In genomic region chr11:134632347-134633119, GRCh38 we compare ENCODE assay signal across 24 cellular contexts.
DNase-seq lines count a peak whose midpoint lies in the region; ATAC-seq, FAIRE-seq and TF ChIP-seq lines count a peak whose summit lies in the region.
"Had no signal": no experiment of that assay in that cellular context is flagged by ENCODE, and none has a peak within 500 bp of the region (broad histone marks: within the 10 kb centered on the region; RNA-seq: fewer than 3 reads in every experiment).

No MANE protein-coding gene starts in this region.

- H3K4me3 ChIP-seq in endodermal cell (ENCODE audit: low read length) (no peak overlapping the region), neuronal stem cell (ENCODE audit: low read length in 2 of 2) (no peak overlapping the region)
- H3K4me3 ChIP-seq: BLaER1 had no signal

- H2AK5ac ChIP-seq in neuronal stem cell (ENCODE audit: low read depth, low read length) = peak overlapping the region; percentile 38

- no peaks in the 10 kb centered on the region for H3K79me1 ChIP-seq in neuronal stem cell (ENCODE audit: low read depth, low read length)

- no peaks in the 10 kb centered on the region for H3K27me3 ChIP-seq in endodermal cell (ENCODE audit: control insufficient read depth, insufficient read depth, low read length, poor library complexity, severe bottlenecking)
- no peaks in the 10 kb centered on the region for H3K27me3 ChIP-seq in neuronal stem cell (ENCODE audit: control insufficient read depth in 3 of 3, insufficient read depth in 3 of 3, low read depth in 1 of 3, low read length in 3 of 3)
- H3K27me3 ChIP-seq: BLaER1 had no signal

- H2BK12ac ChIP-seq in neuronal stem cell (ENCODE audit: low read length) = no peak overlapping the region

- no peaks in the 10 kb centered on the region for H3K36me3 Mint-ChIP-seq in endodermal cell (ENCODE audit: low read depth)
- no peaks in the 10 kb centered on the region for H3K36me3 Mint-ChIP-seq in stimulated activated memory B cell treated with anti-CD40 and anti-IgM and Interleukin-4, amounts not matched to agents 10 μg/mL and 1 μg/mL and 100 μg/mL, for 72 hours
- no peaks in the 10 kb centered on the region for H3K36me3 Mint-ChIP-seq in mesothelial cell of epicardium

- H3K36me3 ChIP-seq in endodermal cell (ENCODE audit: control insufficient read depth, insufficient read depth, low read length) (no peaks in the 10 kb centered on the region), neuronal stem cell (replicated peaks in 1 of 2; ENCODE audit: control insufficient read depth in 2 of 2, insufficient read depth in 2 of 2, low read length in 2 of 2) (no peaks in the 10 kb centered on the region)
- H3K36me3 ChIP-seq: BLaER1 had no signal

- H3K4me1 Mint-ChIP-seq in endodermal cell = no peaks in the 10 kb centered on the region
- H3K4me1 Mint-ChIP-seq in stimulated activated memory B cell treated with anti-CD40 and anti-IgM and Interleukin-4, amounts not matched to agents 10 μg/mL and 1 μg/mL and 100 μg/mL, for 72 hours = no peaks in the 10 kb centered on the region
- H3K4me1 Mint-ChIP-seq in mesothelial cell of epicardium = peaks cover 16% of the 10 kb centered on the region

- no peaks in the 10 kb centered on the region for H3K27me3 Mint-ChIP-seq in endodermal cell (ENCODE audit: insufficient read depth)
- peaks cover 6% of the 10 kb centered on the region for H3K27me3 Mint-ChIP-seq in stimulated activated memory B cell treated with anti-CD40 and anti-IgM and Interleukin-4, amounts not matched to agents 10 μg/mL and 1 μg/mL and 100 μg/mL, for 72 hours
- peaks cover 7% of the 10 kb centered on the region for H3K27me3 Mint-ChIP-seq in mesothelial cell of epicardium (ENCODE audit: low read depth)

- TF ChIP-seq POLR2A in GM12892 (IDR thresholded peaks at IDR 0.05; ENCODE audit: low read depth, low read length) = no peak

- no peak for TF ChIP-seq CTCF in endodermal cell (conservative IDR thresholded peaks at IDR 0.05)
- TF ChIP-seq CTCF in mesothelial cell of epicardium (IDR thresholded peaks at IDR 0.05; ENCODE audit: unreplicated experiment) = no peak

- no peak overlapping the region for H3K4ac ChIP-seq in neuronal stem cell (ENCODE audit: low read length)

- H3K4me3 Mint-ChIP-seq in endodermal cell = no peak overlapping the region
- no peak overlapping the region for H3K4me3 Mint-ChIP-seq in stimulated activated memory B cell treated with anti-CD40 and anti-IgM and Interleukin-4, amounts not matched to agents 10 μg/mL and 1 μg/mL and 100 μg/mL, for 72 hours
- no peak overlapping the region for H3K4me3 Mint-ChIP-seq in mesothelial cell of epicardium
- H3K4me3 Mint-ChIP-seq: CD4-positive, alpha-beta T cell had no signal

- H2BK120ac ChIP-seq in neuronal stem cell (ENCODE audit: low read depth, low read length) = no peak overlapping the region

- no peak overlapping the region for H3K27ac Mint-ChIP-seq in endodermal cell
- no peak overlapping the region for H3K27ac Mint-ChIP-seq in stimulated activated memory B cell treated with anti-CD40 and anti-IgM and Interleukin-4, amounts not matched to agents 10 μg/mL and 1 μg/mL and 100 μg/mL, for 72 hours
- H3K27ac Mint-ChIP-seq in mesothelial cell of epicardium = no peak overlapping the region
- H3K27ac Mint-ChIP-seq: CD4-positive, alpha-beta T cell had no signal

- no peak for FAIRE-seq in GM12892 (lab: Jason Lieb, UNC)
- FAIRE-seq: HTR-8/SVneo had no signal

- no peaks in the 10 kb centered on the region for H3K9me3 Mint-ChIP-seq in endodermal cell
- H3K9me3 Mint-ChIP-seq in stimulated activated memory B cell treated with anti-CD40 and anti-IgM and Interleukin-4, amounts not matched to agents 10 μg/mL and 1 μg/mL and 100 μg/mL, for 72 hours = no peaks in the 10 kb centered on the region
- no peaks in the 10 kb centered on the region for H3K9me3 Mint-ChIP-seq in mesothelial cell of epicardium
- H3K9me3 Mint-ChIP-seq: CD4-positive, alpha-beta T cell had no signal

- no peak for ATAC-seq in stimulated activated memory B cell treated with anti-CD40 and anti-IgM and Interleukin-4, amounts not matched to agents 10 μg/mL and 1 μg/mL and 100 μg/mL, for 72 hours

- H3K4me2 ChIP-seq in neuronal stem cell (ENCODE audit: insufficient read depth, low read length, poor library complexity, severe bottlenecking) = no peak overlapping the region
- H3K4me2 ChIP-seq: BLaER1 had no signal

- no peak overlapping the region for H4K8ac ChIP-seq in neuronal stem cell (ENCODE audit: low read depth, low read length)

- WGBS in endodermal cell (ENCODE audit: insufficient coverage in 1 of 2, insufficient read length in 1 of 2), 2 experiments = 86 to 88% methylated on average over 13 to 16 of the region's 16 CpGs
- no CpG with 5 or more reads among the region's 16 CpGs for WGBS in neuronal stem cell (ENCODE audit: extremely low coverage in 2 of 2, insufficient read length in 2 of 2, insufficient replicate concordance in 1 of 2), 2 donors

- peak; percentile 25 for DNase-seq in activated CD8-positive, alpha-beta memory T cell treated with anti-CD3 and anti-CD28 coated beads, Interleukin-2, amount 50 U/mL, for 48 hours
- no peak for DNase-seq in activated CD8-positive, alpha-beta memory T cell treated with anti-CD3 and anti-CD28 coated beads for 24 hours
- peak; percentile 46 for DNase-seq in endodermal cell
- no peak for DNase-seq in neuronal stem cell (ENCODE audit: low spot score)
- peak; percentile 34 for DNase-seq in ureter (ENCODE audit: low spot score)
- DNase-seq in GM12892 (ENCODE audit: insufficient read length) = no peak
- DNase-seq in mesothelial cell of epicardium (ENCODE audit: low spot score in 2 of 2, unreplicated experiment in 2 of 2) = no peak
- DNase-seq: ACHN; CD4-positive, alpha-beta T cell; COR-L47; DMS79; HCEC 1CT; KG1; NCI-H1092; NCI-H1436 treated with DMSO at 0.1 percent for 48 hours; NCI-H1930; NCI-H226; NCI-H510A treated with DMSO at 0.1 percent for 48 hours; NCI-H748 treated with DMSO at 0.1 percent for 48 hours; NK-92 treated with Interleukin-12 subunit alpha and Interleukin-12 subunit beta, amount 100 ng/mL, for 24 hours had no signal

- H2AFZ ChIP-seq in neuronal stem cell (ENCODE audit: low read length) = no peak overlapping the region

- no peaks in the 10 kb centered on the region for H3K9me3 ChIP-seq in endodermal cell (ENCODE audit: control insufficient read depth, low read length)
- H3K9me3 ChIP-seq in neuronal stem cell (replicated peaks in 1 of 2; ENCODE audit: control insufficient read depth in 2 of 2, insufficient read depth in 1 of 2, low read depth in 1 of 2, low read length in 2 of 2) = no peaks in the 10 kb centered on the region
- H3K9me3 ChIP-seq: BLaER1 had no signal

- no peak overlapping the region for H4K91ac ChIP-seq in neuronal stem cell (ENCODE audit: low read depth, low read length, poor library complexity)

- peak overlapping the region; percentile 29 for H3K18ac ChIP-seq in neuronal stem cell (ENCODE audit: low read length)

- H2BK15ac ChIP-seq in neuronal stem cell (ENCODE audit: low read length) = peak overlapping the region; percentile 62

- H3K27ac ChIP-seq in endodermal cell (ENCODE audit: low read depth, low read length) = no peak overlapping the region
- no peak overlapping the region for H3K27ac ChIP-seq in neuronal stem cell (replicated peaks; ENCODE audit: low read length)
- H3K27ac ChIP-seq: 22Rv1, BLaER1 had no signal

- H3K23ac ChIP-seq in neuronal stem cell (ENCODE audit: low read depth, low read length, poor library complexity) = no peak overlapping the region

- no peak overlapping the region for H3K14ac ChIP-seq in neuronal stem cell (ENCODE audit: low read length)

- no peak overlapping the region for H2BK5ac ChIP-seq in neuronal stem cell (ENCODE audit: low read length)

- H3K9ac ChIP-seq in endodermal cell (ENCODE audit: extremely low read depth, low read length, poor library complexity, severe bottlenecking) = no peak overlapping the region
- no peak overlapping the region for H3K9ac ChIP-seq in neuronal stem cell (ENCODE audit: low read depth, low read length, poor library complexity)
- H3K9ac ChIP-seq: BLaER1 had no signal

- H3K4me1 ChIP-seq in endodermal cell (ENCODE audit: control insufficient read depth, insufficient read depth, low read length) (no peaks in the 10 kb centered on the region), neuronal stem cell (ENCODE audit: control insufficient read depth in 2 of 2, insufficient read depth in 1 of 2, low read depth in 1 of 2, low read length in 2 of 2) (peaks cover 0 to 4% of the 10 kb centered on the region in 2 donors)

Comparison
In these comparisons a context has a peak if more than half of its experiments do, and no peak if none do; other contexts are left out.
1. DNase-seq: peak in activated CD8-positive, alpha-beta memory T cell treated with anti-CD3 and anti-CD28 coated beads, Interleukin-2, amount 50 U/mL, for 48 hours (single experiment), endodermal cell (single experiment) and ureter (single experiment); none in activated CD8-positive, alpha-beta memory T cell treated with anti-CD3 and anti-CD28 coated beads for 24 hours (single experiment), neuronal stem cell (single experiment), GM12892 (single experiment) and mesothelial cell of epicardium (0 of 2).